Comparison of ENCODE assay signal across 10 cellular contexts in the genomic region with DNA sequence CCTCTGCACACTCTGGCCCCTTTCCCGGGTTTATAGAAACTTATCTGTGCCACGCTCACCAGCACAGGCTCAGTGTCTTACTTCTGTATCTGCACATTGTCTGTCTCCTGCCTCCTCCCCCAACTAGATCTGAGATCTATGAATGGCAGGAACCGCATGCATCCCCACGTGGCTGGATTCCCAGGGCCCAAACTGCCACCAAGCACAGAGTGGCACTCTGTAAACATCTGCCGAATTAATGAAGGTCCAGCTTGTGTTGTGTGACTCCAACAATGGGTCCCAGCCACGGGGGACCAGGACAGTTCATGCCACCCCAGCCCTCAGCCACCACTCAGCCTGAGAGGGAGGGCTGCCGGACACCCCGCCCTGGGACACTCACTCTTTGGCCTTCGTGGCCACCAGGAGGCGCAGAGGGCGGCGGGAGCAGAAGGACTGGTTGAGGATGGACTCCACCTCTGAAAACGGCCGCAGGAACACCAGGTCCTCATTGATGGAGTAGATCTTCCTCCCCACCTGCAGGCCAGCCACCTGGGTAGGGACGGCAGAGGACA.
DNase-seq lines count a peak whose midpoint lies in the region; ATAC-seq and TF ChIP-seq lines count a peak whose summit lies in the region.
"Had no signal": no experiment of that assay in that cellular context is flagged by ENCODE, and none has a peak within 500 bp of the region (broad histone marks: within the 10 kb centered on the region; RNA-seq: fewer than 3 reads in every experiment).

No MANE protein-coding gene starts in this region.

- H3K79me2 ChIP-seq in H9 (ENCODE audit: insufficient read depth, low read length) = no peaks in the 10 kb centered on the region

- no peaks in the 10 kb centered on the region for H3K27me3 ChIP-seq in BJ (ENCODE audit: control insufficient read depth, insufficient read depth, low read length)
- H3K27me3 ChIP-seq in H9 (ENCODE audit: insufficient read depth, low read length) = no peaks in the 10 kb centered on the region
- H3K27me3 ChIP-seq in kidney epithelial cell (ENCODE audit: control insufficient read depth, insufficient read depth, low read length) = peaks cover 2% of the 10 kb centered on the region
- H3K27me3 ChIP-seq in mesenchymal stem cell (ENCODE audit: control insufficient read depth in 1 of 2, insufficient read depth in 1 of 2, low read length in 2 of 2) = peaks cover 0 to 21% of the 10 kb centered on the region in 2 experiments
- H3K27me3 ChIP-seq: tibial nerve had no signal

- no peak overlapping the region for H3K4ac ChIP-seq in H9 (ENCODE audit: low read depth, low read length)
- H3K4ac ChIP-seq in mesenchymal stem cell (ENCODE audit: low read depth in 1 of 2, low read length in 2 of 2) = no peak overlapping the region

- H3K4me1 ChIP-seq in H9 (ENCODE audit: insufficient read depth, low read length) (no peaks in the 10 kb centered on the region), mesenchymal stem cell (ENCODE audit: control insufficient read depth, insufficient read depth, low read depth, low read length) (peaks cover 12% of the 10 kb centered on the region)

- H4K5ac ChIP-seq in H9 (ENCODE audit: insufficient read length, low read depth, low read length) = no peak overlapping the region

- H3K4me3 ChIP-seq in BJ (ENCODE audit: low read depth, low read length) = no peak overlapping the region
- no peak overlapping the region for H3K4me3 ChIP-seq in kidney epithelial cell (ENCODE audit: low read depth, low read length)
- no peak overlapping the region for H3K4me3 ChIP-seq in mesenchymal stem cell (ENCODE audit: insufficient read depth in 1 of 2, low read depth in 1 of 2, low read length in 2 of 2)
- H3K4me3 ChIP-seq: tibial nerve had no signal

- no peak overlapping the region for H3K9ac ChIP-seq in H9 (ENCODE audit: extremely low read depth, insufficient read length, low read length)
- H3K9ac ChIP-seq in mesenchymal stem cell (ENCODE audit: low read length) = no peak overlapping the region

- no peaks in the 10 kb centered on the region; the same call in 1 of the 2 replicates for H3K27me3 Mint-ChIP-seq in H9 (ENCODE audit: low read depth)
- H3K27me3 Mint-ChIP-seq in activated T-helper 1 cell treated with anti-CD3 and anti-CD28 coated beads, Interleukin-12 subunit alpha, Interleukin-12 subunit beta, Interleukin-2, Interleukin-4 antibody, amounts not matched to agents 30 ng/mL and 10 ng/mL and 1 ng/mL, durations not matched to agents 14 hours and 24 hours and 36 hours (ENCODE audit: insufficient read depth) = no peaks in the 10 kb centered on the region
- H3K27me3 Mint-ChIP-seq in activated CD8-positive, alpha-beta memory T cell treated with anti-CD3 and anti-CD28 coated beads, Interleukin-2, amount 10 ng/mL, durations not matched to agents 7 days and 5 days = no peaks in the 10 kb centered on the region

- no CpG with 5 or more reads among the region's 15 CpGs for WGBS in H9 (ENCODE audit: extremely low coverage, insufficient read length, low lambda C conversion rate)
- 69% methylated on average over 14 of the region's 15 CpGs for WGBS in mesenchymal stem cell

- H4K8ac ChIP-seq in H9 (replicated peaks; ENCODE audit: insufficient read length, low read depth, low read length) = no peak overlapping the region
- H4K8ac ChIP-seq in mesenchymal stem cell (ENCODE audit: low read length) = no peak overlapping the region

- no peak overlapping the region for H2BK12ac ChIP-seq in H9 (ENCODE audit: insufficient read length, low read depth, low read length)
- no peak overlapping the region for H2BK12ac ChIP-seq in mesenchymal stem cell (ENCODE audit: low read length in 2 of 2)

- H3T11ph ChIP-seq in H9 (ENCODE audit: low read length) = no peak overlapping the region

- CTCF ChIA-PET in BJ (lab: Yijun Ruan, JAX) = interaction anchor here (0.7 to 9.1 kb wide), 31 partner anchors 8 to 266 kb away, joined by 3 to 240 read pairs (median 4); no protein-coding TSS in a partner anchor
- CTCF ChIA-PET in activated CD8-positive, alpha-beta memory T cell treated with anti-CD3 and anti-CD28 coated beads, Interleukin-2, amount 10 ng/mL, durations not matched to agents 7 days and 5 days (lab: Charles Lee) = interaction anchor here (0.7 to 8.1 kb wide), 24 partner anchors 8 to 285 kb away, joined by 3 to 118 read pairs (median 6); no protein-coding TSS in a partner anchor

- H2BK5ac ChIP-seq in H9 (ENCODE audit: insufficient read length, low read length) = no peak overlapping the region
- H2BK5ac ChIP-seq in mesenchymal stem cell (ENCODE audit: low read depth, low read length, poor library complexity, severe bottlenecking) = no peak overlapping the region

- peak overlapping the region in 1 of 3 experiments; percentile 91; a peak in 3 of 7 replicates for H3K27ac Mint-ChIP-seq in H9
- H3K27ac Mint-ChIP-seq in activated T-helper 1 cell treated with anti-CD3 and anti-CD28 coated beads, Interleukin-12 subunit alpha, Interleukin-12 subunit beta, Interleukin-2, Interleukin-4 antibody, amounts not matched to agents 30 ng/mL and 10 ng/mL and 1 ng/mL, durations not matched to agents 14 hours and 24 hours and 36 hours = peak overlapping the region; percentile 61
- H3K27ac Mint-ChIP-seq in activated CD8-positive, alpha-beta memory T cell treated with anti-CD3 and anti-CD28 coated beads, Interleukin-2, amount 10 ng/mL, durations not matched to agents 7 days and 5 days = no peak overlapping the region

- no peak overlapping the region for H3K18ac ChIP-seq in H9 (ENCODE audit: insufficient read length, low read depth, low read length)
- H3K18ac ChIP-seq in mesenchymal stem cell (ENCODE audit: low read depth in 1 of 2, low read length in 2 of 2) = no peak overlapping the region

- H3K56ac ChIP-seq in H9 (ENCODE audit: insufficient read length, low read depth, low read length) = no peak overlapping the region

- H2BK20ac ChIP-seq in H9 (ENCODE audit: low read depth, low read length, poor library complexity, severe bottlenecking) = no peak overlapping the region

- H2AK5ac ChIP-seq in H9 (ENCODE audit: insufficient read length, low read length) (no peak overlapping the region), mesenchymal stem cell (ENCODE audit: low read length, severe bottlenecking) (no peak overlapping the region)

- no peak overlapping the region for H2BK120ac ChIP-seq in H9 (ENCODE audit: low read depth, low read length, poor library complexity, severe bottlenecking)
- no peak overlapping the region for H2BK120ac ChIP-seq in mesenchymal stem cell (ENCODE audit: low read depth, low read length)

- H2BK15ac ChIP-seq in H9 (ENCODE audit: low read depth, low read length) (no peak overlapping the region), mesenchymal stem cell (ENCODE audit: low read depth, poor library complexity, severe bottlenecking) (no peak overlapping the region)

- H3K23ac ChIP-seq in H9 (ENCODE audit: insufficient read length, low read depth, low read length) (no peak overlapping the region), mesenchymal stem cell (ENCODE audit: low read length in 2 of 2) (no peak overlapping the region)

- peaks cover 2% of the 10 kb centered on the region for H4K20me1 ChIP-seq in H9 (ENCODE audit: control insufficient read depth, insufficient read depth, insufficient read length)

- peak; percentile 23; the same call in 1 of the 2 replicates for TF ChIP-seq CTCF in BJ (IDR thresholded peaks at IDR 0.05; ENCODE audit: insufficient read depth, low read depth, low read length)
- peak; percentile 73 for TF ChIP-seq CTCF in H9 (conservative IDR thresholded peaks at IDR 0.05)
- peak; percentile 7 for TF ChIP-seq CTCF in kidney epithelial cell (IDR thresholded peaks at IDR 0.05; ENCODE audit: insufficient read depth, low read length, poor library complexity, severe bottlenecking)

- H4K91ac ChIP-seq in H9 (ENCODE audit: insufficient read length, low read depth, low read length) = no peak overlapping the region
- no peak overlapping the region for H4K91ac ChIP-seq in mesenchymal stem cell (ENCODE audit: low read length)

- H2AFZ ChIP-seq in H9 (ENCODE audit: low read length) = no peak overlapping the region
- H2AFZ ChIP-seq in mesenchymal stem cell (ENCODE audit: low read depth, low read length) = no peak overlapping the region

- H3K9me3 ChIP-seq in H9 (ENCODE audit: control insufficient read depth, low read depth, low read length) = no peaks in the 10 kb centered on the region
- peaks cover 7% of the 10 kb centered on the region for H3K9me3 ChIP-seq in mesenchymal stem cell (ENCODE audit: control insufficient read depth, low read length)

- ATAC-seq in HG03139 (IDR thresholded peaks at IDR 0.05; ENCODE audit: unreplicated experiment) = no peak
- no peak for ATAC-seq in activated CD8-positive, alpha-beta memory T cell treated with anti-CD3 and anti-CD28 coated beads, Interleukin-2, amount 10 ng/mL, durations not matched to agents 7 days and 5 days

- no peaks in the 10 kb centered on the region for H3K23me2 ChIP-seq in H9 (ENCODE audit: insufficient read length, low read depth, low read length, poor library complexity, severe bottlenecking)

- DNase-seq in BJ (ENCODE audit: low read depth) (no peak), H9 (peak; percentile 77), kidney epithelial cell (ENCODE audit: low read depth) (no peak), mesenchymal stem cell (no peak)
- no peak for DNase-seq in activated T-helper 1 cell treated with anti-CD3 and anti-CD28 coated beads, Interleukin-12 subunit alpha, Interleukin-12 subunit beta, Interleukin-2, Interleukin-4 antibody, amounts not matched to agents 30 ng/mL and 10 ng/mL and 1 ng/mL, durations not matched to agents 14 hours and 24 hours and 36 hours (ENCODE audit: low spot score)
- DNase-seq in activated CD8-positive, alpha-beta memory T cell treated with anti-CD3 and anti-CD28 coated beads, Interleukin-2, amount 50 U/mL, for 48 hours = no peak
- no peak for DNase-seq in activated CD8-positive, alpha-beta memory T cell treated with anti-CD3 and anti-CD28 coated beads, Interleukin-2, amount 10 ng/mL, durations not matched to agents 7 days and 5 days
- DNase-seq: activated T-cell treated with anti-CD3 and anti-CD28 coated beads, Interleukin-2, amount 50 U/mL, for 48 hours had no signal

- H3K4me2 ChIP-seq in H9 (ENCODE audit: insufficient read depth, insufficient read length, low read length) = no peak overlapping the region
- no peak overlapping the region for H3K4me2 ChIP-seq in mesenchymal stem cell (ENCODE audit: low read length, poor library complexity, severe bottlenecking)

- peaks cover 4% of the 10 kb centered on the region in 2 experiments; a peak in 2 of 4 replicates for H3K4me1 Mint-ChIP-seq in H9
- H3K4me1 Mint-ChIP-seq in activated T-helper 1 cell treated with anti-CD3 and anti-CD28 coated beads, Interleukin-12 subunit alpha, Interleukin-12 subunit beta, Interleukin-2, Interleukin-4 antibody, amounts not matched to agents 30 ng/mL and 10 ng/mL and 1 ng/mL, durations not matched to agents 14 hours and 24 hours and 36 hours (ENCODE audit: low read depth) = peaks cover 10% of the 10 kb centered on the region
- peaks cover 12% of the 10 kb centered on the region for H3K4me1 Mint-ChIP-seq in activated CD8-positive, alpha-beta memory T cell treated with anti-CD3 and anti-CD28 coated beads, Interleukin-2, amount 10 ng/mL, durations not matched to agents 7 days and 5 days

- H3K14ac ChIP-seq in H9 (ENCODE audit: insufficient read depth, low read length) = no peak overlapping the region
- no peak overlapping the region for H3K14ac ChIP-seq in mesenchymal stem cell (ENCODE audit: low read length in 2 of 2)

- no peaks in the 10 kb centered on the region for H3K36me3 ChIP-seq in BJ (ENCODE audit: control insufficient read depth, insufficient read depth, low read length)
- no peaks in the 10 kb centered on the region for H3K36me3 ChIP-seq in kidney epithelial cell (ENCODE audit: control insufficient read depth, insufficient read depth, low read length)
- H3K36me3 ChIP-seq in mesenchymal stem cell (ENCODE audit: control insufficient read depth in 1 of 2, insufficient read depth in 2 of 2, low read depth in 1 of 2, low read length in 2 of 2) = peaks cover 0 to 54% of the 10 kb centered on the region in 2 experiments

- H3K9me3 Mint-ChIP-seq in H9 = peaks cover 4 to 7% of the 10 kb centered on the region in 2 experiments; a peak in 3 of 5 replicates
- peaks cover 3% of the 10 kb centered on the region for H3K9me3 Mint-ChIP-seq in activated T-helper 1 cell treated with anti-CD3 and anti-CD28 coated beads, Interleukin-12 subunit alpha, Interleukin-12 subunit beta, Interleukin-2, Interleukin-4 antibody, amounts not matched to agents 30 ng/mL and 10 ng/mL and 1 ng/mL, durations not matched to agents 14 hours and 24 hours and 36 hours
- H3K9me3 Mint-ChIP-seq in activated CD8-positive, alpha-beta memory T cell treated with anti-CD3 and anti-CD28 coated beads, Interleukin-2, amount 10 ng/mL, durations not matched to agents 7 days and 5 days (ENCODE audit: low read depth) = peaks cover 1% of the 10 kb centered on the region

- H3K27ac ChIP-seq in H9 (ENCODE audit: insufficient read length, low read depth, low read length) = no peak overlapping the region
- H3K27ac ChIP-seq in mesenchymal stem cell (ENCODE audit: low read length, poor library complexity, severe bottlenecking) = no peak overlapping the region
- H3K27ac ChIP-seq: tibial nerve had no signal

- H3K36me3 Mint-ChIP-seq in H9 (ENCODE audit: insufficient read depth in 1 of 3, low read depth in 3 of 3) = peaks cover 0 to 10% (median 8%) of the 10 kb centered on the region in 3 experiments; a peak in 5 of 7 replicates
- H3K36me3 Mint-ChIP-seq in activated T-helper 1 cell treated with anti-CD3 and anti-CD28 coated beads, Interleukin-12 subunit alpha, Interleukin-12 subunit beta, Interleukin-2, Interleukin-4 antibody, amounts not matched to agents 30 ng/mL and 10 ng/mL and 1 ng/mL, durations not matched to agents 14 hours and 24 hours and 36 hours (ENCODE audit: low read depth) = peaks cover 50% of the 10 kb centered on the region
- peaks cover 59% of the 10 kb centered on the region for H3K36me3 Mint-ChIP-seq in activated CD8-positive, alpha-beta memory T cell treated with anti-CD3 and anti-CD28 coated beads, Interleukin-2, amount 10 ng/mL, durations not matched to agents 7 days and 5 days

- H3K79me1 ChIP-seq in H9 (ENCODE audit: insufficient read depth, low read depth, low read length, poor library complexity, severe bottlenecking) (no peaks in the 10 kb centered on the region), mesenchymal stem cell (replicated peaks; ENCODE audit: low read length, poor library complexity, severe bottlenecking) (peaks cover 3% of the 10 kb centered on the region)

- POLR2A ChIA-PET in BJ (lab: Charles Lee) = no interaction called here

- intact Hi-C loops in activated T-helper 1 cell treated with anti-CD3 and anti-CD28 coated beads, Interleukin-12 subunit alpha, Interleukin-12 subunit beta, Interleukin-2, Interleukin-4 antibody, amounts not matched to agents 30 ng/mL and 10 ng/mL and 1 ng/mL, durations not matched to agents 14 hours and 24 hours and 36 hours (cut with micrococcal nuclease) = loop anchor here (1.0 to 5.0 kb wide), 5 partner anchors 126 to 266 kb away; a partner anchor contains a TSS

- H3K4me3 Mint-ChIP-seq in H9 = no peak overlapping the region; a peak in 1 of 5 replicates
- H3K4me3 Mint-ChIP-seq in activated T-helper 1 cell treated with anti-CD3 and anti-CD28 coated beads, Interleukin-12 subunit alpha, Interleukin-12 subunit beta, Interleukin-2, Interleukin-4 antibody, amounts not matched to agents 30 ng/mL and 10 ng/mL and 1 ng/mL, durations not matched to agents 14 hours and 24 hours and 36 hours = no peak overlapping the region
- H3K4me3 Mint-ChIP-seq in activated CD8-positive, alpha-beta memory T cell treated with anti-CD3 and anti-CD28 coated beads, Interleukin-2, amount 10 ng/mL, durations not matched to agents 7 days and 5 days = no peak overlapping the region

Comparison
In these comparisons a context has a peak if more than half of its experiments do, and no peak if none do; other contexts are left out.
1. CTCF ChIP-seq: peak in every context shown above with its lines; median percentile 73 in H9; 23 in BJ; 7 in kidney epithelial cell.